34 cellular contexts compared by ENCODE assay signal in the genomic region with DNA sequence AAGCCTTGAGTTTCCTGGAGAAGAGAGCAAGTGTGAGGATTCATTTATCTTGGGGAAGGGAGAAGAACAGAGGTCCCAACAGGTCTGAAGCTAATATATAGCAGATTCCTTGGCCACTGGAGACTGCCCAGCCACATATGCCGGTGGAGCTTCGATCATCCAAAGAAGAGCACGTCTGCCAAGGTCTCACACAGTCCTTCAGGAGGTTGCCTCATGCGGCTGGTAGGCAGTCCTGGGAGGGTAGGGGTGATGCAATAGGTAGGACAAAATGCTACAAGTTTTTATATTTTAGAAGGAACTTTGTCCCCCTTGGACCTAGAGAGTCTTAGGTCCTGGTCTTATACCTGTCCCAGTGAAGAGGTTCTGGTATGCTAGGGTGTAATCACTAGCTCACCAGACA.
"Had no signal": no experiment of that assay in that cellular context is flagged by ENCODE, and none has a peak within 500 bp of the region (broad histone marks: within the 10 kb centered on the region; RNA-seq: fewer than 3 reads in every experiment).

No MANE protein-coding gene starts in this region.

- H3K36me3 Mint-ChIP-seq: activated CD8-positive, alpha-beta memory T cell treated with anti-CD3 and anti-CD28 coated beads, Interleukin-2, amount 10 ng/mL, durations not matched to agents 7 days and 5 days had no signal

- H3K4me3 Mint-ChIP-seq: activated CD4-positive, alpha-beta memory T cell treated with anti-CD3 and anti-CD28 coated beads for 36 hours; activated CD4-positive, alpha-beta T cell treated with anti-CD3 and anti-CD28 coated beads for 36 hours; activated CD4-positive, alpha-beta T cell treated with anti-CD3 and anti-CD28 coated beads, Interleukin-2, amount 10 ng/mL, durations not matched to agents 24 days and 14 days; activated CD8-positive, alpha-beta memory T cell treated with anti-CD3 and anti-CD28 coated beads, Interleukin-2, amount 10 ng/mL, durations not matched to agents 7 days and 5 days; activated CD8-positive, alpha-beta T cell treated with anti-CD3 and anti-CD28 coated beads, Interleukin-2, amount 10 ng/mL, durations not matched to agents 7 days and 5 days; activated naive CD4-positive, alpha-beta T cell treated with anti-CD3 and anti-CD28 coated beads for 36 hours; activated naive CD4-positive, alpha-beta T cell treated with anti-CD3 and anti-CD28 coated beads, Interleukin-2, amount 50 U/mL, for 24 hours; activated naive CD8-positive, alpha-beta T cell treated with anti-CD3 and anti-CD28 coated beads for 36 hours; activated naive CD8-positive, alpha-beta T cell treated with anti-CD3 and anti-CD28 coated beads, Interleukin-2, amount 50 U/mL, for 24 hours; activated T-helper 1 cell treated with anti-CD3 and anti-CD28 coated beads, Interleukin-12 subunit alpha, Interleukin-12 subunit beta, Interleukin-2, Interleukin-4 antibody, amounts not matched to agents 30 ng/mL and 10 ng/mL and 1 ng/mL, durations not matched to agents 14 hours and 24 hours and 36 hours; effector memory CD8-positive, alpha-beta T cell; T-helper 17 cell; T-helper 2 cell treated with Interferon-gamma antibody and Interleukin-4, amounts not matched to agents 5 μg/mL and 100 μg/mL, for 36 hours had no signal

- H3K9me3 Mint-ChIP-seq: activated CD4-positive, alpha-beta memory T cell treated with anti-CD3 and anti-CD28 coated beads for 36 hours; activated CD4-positive, alpha-beta T cell treated with anti-CD3 and anti-CD28 coated beads, Interleukin-2, amount 10 ng/mL, durations not matched to agents 24 days and 14 days; activated naive CD4-positive, alpha-beta T cell treated with anti-CD3 and anti-CD28 coated beads for 36 hours; activated naive CD4-positive, alpha-beta T cell treated with anti-CD3 and anti-CD28 coated beads, Interleukin-2, amount 50 U/mL, for 24 hours; activated naive CD8-positive, alpha-beta T cell treated with anti-CD3 and anti-CD28 coated beads for 36 hours; activated naive CD8-positive, alpha-beta T cell treated with anti-CD3 and anti-CD28 coated beads, Interleukin-2, amount 50 U/mL, for 24 hours; activated T-helper 1 cell treated with anti-CD3 and anti-CD28 coated beads, Interleukin-12 subunit alpha, Interleukin-12 subunit beta, Interleukin-2, Interleukin-4 antibody, amounts not matched to agents 30 ng/mL and 10 ng/mL and 1 ng/mL, durations not matched to agents 14 hours and 24 hours and 36 hours; activated T-helper 2 cell treated with anti-CD3 and anti-CD28 coated beads, Interferon-gamma antibody, Interleukin-2, Interleukin-4, amounts not matched to agents 10 μg/mL and 5 μg/mL and 100 μg/mL, durations not matched to agents 14 hours and 24 hours and 36 hours; effector memory CD8-positive, alpha-beta T cell; T-helper 2 cell treated with Interferon-gamma antibody and Interleukin-4, amounts not matched to agents 5 μg/mL and 100 μg/mL, for 36 hours had no signal

- H3K9me3 ChIP-seq: adrenal gland, body of pancreas, esophagus muscularis mucosa, gastrocnemius medialis had no signal

- DNase-seq: activated CD4-positive, alpha-beta memory T cell treated with anti-CD3 and anti-CD28 coated beads for 36 hours; activated CD4-positive, alpha-beta T cell treated with anti-CD3 and anti-CD28 coated beads for 36 hours; activated CD4-positive, alpha-beta T cell treated with anti-CD3 and anti-CD28 coated beads, Interleukin-2, amount 10 ng/mL, durations not matched to agents 24 days and 14 days; activated CD4-positive, CD25-positive, alpha-beta regulatory T cell; activated CD4-positive, CD25-positive, alpha-beta regulatory T cell treated with anti-CD3 and anti-CD28 coated beads, Interleukin-2, amount 50 U/mL, for 72 hours; activated CD8-positive, alpha-beta memory T cell treated with anti-CD3 and anti-CD28 coated beads, Interleukin-2, amount 10 ng/mL, durations not matched to agents 7 days and 5 days; activated CD8-positive, alpha-beta memory T cell treated with anti-CD3 and anti-CD28 coated beads, Interleukin-2, amount 50 U/mL, for 4 hours; activated CD8-positive, alpha-beta T cell treated with anti-CD3 and anti-CD28 coated beads, Interleukin-2, amount 10 ng/mL, durations not matched to agents 7 days and 5 days; activated effector memory CD4-positive, alpha-beta T cell treated with anti-CD3 and anti-CD28 coated beads, Interleukin-2, amount 50 U/mL, for 16 hours; activated naive CD4-positive, alpha-beta T cell treated with anti-CD3 and anti-CD28 coated beads for 36 hours; activated naive CD8-positive, alpha-beta T cell treated with anti-CD3 and anti-CD28 coated beads for 36 hours; activated naive CD8-positive, alpha-beta T cell treated with anti-CD3 and anti-CD28 coated beads, Interleukin-2, amount 50 U/mL, for 24 hours; activated T-cell treated with anti-CD3 and anti-CD28 coated beads, Interleukin-2, amount 50 U/mL, for 1 hour; activated T-cell treated with anti-CD3 and anti-CD28 coated beads, Interleukin-2, amount 50 U/mL, for 48 hours; adrenal gland; amygdala; aorta; body of pancreas; caudate nucleus; cortex of kidney; dermis blood vessel endothelial cell; effector CD4-positive, alpha-beta T cell; effector memory CD8-positive, alpha-beta T cell; erythroblast; foreskin keratinocyte; gastrocnemius medialis; glutamatergic neuron; T-helper 1 cell; T-helper 17 cell had no signal

- H3K27me3 Mint-ChIP-seq: activated CD4-positive, alpha-beta memory T cell treated with anti-CD3 and anti-CD28 coated beads for 36 hours; activated CD4-positive, alpha-beta T cell treated with anti-CD3 and anti-CD28 coated beads for 36 hours; activated CD4-positive, alpha-beta T cell treated with anti-CD3 and anti-CD28 coated beads, Interleukin-2, amount 10 ng/mL, durations not matched to agents 24 days and 14 days; activated CD8-positive, alpha-beta memory T cell treated with anti-CD3 and anti-CD28 coated beads, Interleukin-2, amount 10 ng/mL, durations not matched to agents 7 days and 5 days; activated naive CD4-positive, alpha-beta T cell treated with anti-CD3 and anti-CD28 coated beads, Interleukin-2, amount 50 U/mL, for 24 hours; activated naive CD8-positive, alpha-beta T cell treated with anti-CD3 and anti-CD28 coated beads for 36 hours; activated naive CD8-positive, alpha-beta T cell treated with anti-CD3 and anti-CD28 coated beads, Interleukin-2, amount 50 U/mL, for 24 hours; effector memory CD8-positive, alpha-beta T cell; T-helper 17 cell had no signal

- H3K4me3 ChIP-seq: adrenal gland, body of pancreas, esophagus muscularis mucosa, gastrocnemius medialis had no signal

- H3K36me3 ChIP-seq: adrenal gland, esophagus muscularis mucosa, gastrocnemius medialis had no signal

- H3K27ac ChIP-seq: adrenal gland, body of pancreas, esophagus muscularis mucosa, foreskin keratinocyte, gastrocnemius medialis had no signal

- H3K27ac Mint-ChIP-seq: activated CD4-positive, alpha-beta memory T cell treated with anti-CD3 and anti-CD28 coated beads for 36 hours; activated CD4-positive, alpha-beta T cell treated with anti-CD3 and anti-CD28 coated beads for 36 hours; activated CD4-positive, alpha-beta T cell treated with anti-CD3 and anti-CD28 coated beads, Interleukin-2, amount 10 ng/mL, durations not matched to agents 24 days and 14 days; activated CD8-positive, alpha-beta memory T cell treated with anti-CD3 and anti-CD28 coated beads, Interleukin-2, amount 10 ng/mL, durations not matched to agents 7 days and 5 days; activated CD8-positive, alpha-beta T cell treated with anti-CD3 and anti-CD28 coated beads, Interleukin-2, amount 10 ng/mL, durations not matched to agents 7 days and 5 days; activated naive CD4-positive, alpha-beta T cell treated with anti-CD3 and anti-CD28 coated beads for 36 hours; activated naive CD4-positive, alpha-beta T cell treated with anti-CD3 and anti-CD28 coated beads, Interleukin-2, amount 50 U/mL, for 24 hours; activated naive CD8-positive, alpha-beta T cell treated with anti-CD3 and anti-CD28 coated beads for 36 hours; activated naive CD8-positive, alpha-beta T cell treated with anti-CD3 and anti-CD28 coated beads, Interleukin-2, amount 50 U/mL, for 24 hours; activated T-helper 1 cell treated with anti-CD3 and anti-CD28 coated beads, Interleukin-12 subunit alpha, Interleukin-12 subunit beta, Interleukin-2, Interleukin-4 antibody, amounts not matched to agents 30 ng/mL and 10 ng/mL and 1 ng/mL, durations not matched to agents 14 hours and 24 hours and 36 hours; activated T-helper 2 cell treated with anti-CD3 and anti-CD28 coated beads, Interferon-gamma antibody, Interleukin-2, Interleukin-4, amounts not matched to agents 10 μg/mL and 5 μg/mL and 100 μg/mL, durations not matched to agents 14 hours and 24 hours and 36 hours; effector memory CD8-positive, alpha-beta T cell; T-helper 17 cell; T-helper 2 cell treated with Interferon-gamma antibody and Interleukin-4, amounts not matched to agents 5 μg/mL and 100 μg/mL, for 36 hours had no signal

- H3K4me1 ChIP-seq: adrenal gland, body of pancreas, esophagus muscularis mucosa, gastrocnemius medialis had no signal

- ATAC-seq: activated CD4-positive, alpha-beta T cell treated with anti-CD3 and anti-CD28 coated beads for 36 hours; activated CD8-positive, alpha-beta memory T cell treated with anti-CD3 and anti-CD28 coated beads, Interleukin-2, amount 10 ng/mL, durations not matched to agents 7 days and 5 days; activated CD8-positive, alpha-beta T cell treated with anti-CD3 and anti-CD28 coated beads, Interleukin-2, amount 10 ng/mL, durations not matched to agents 7 days and 5 days; activated naive CD8-positive, alpha-beta T cell treated with anti-CD3 and anti-CD28 coated beads, Interleukin-2, amount 50 U/mL, for 24 hours; body of pancreas; effector memory CD8-positive, alpha-beta T cell; foreskin keratinocyte; gastrocnemius medialis; T-helper 17 cell had no signal

- H3K27me3 ChIP-seq: adrenal gland, body of pancreas, esophagus muscularis mucosa, foreskin keratinocyte, gastrocnemius medialis had no signal

- H3K4me1 Mint-ChIP-seq: activated CD4-positive, alpha-beta T cell treated with anti-CD3 and anti-CD28 coated beads for 36 hours; activated CD4-positive, alpha-beta T cell treated with anti-CD3 and anti-CD28 coated beads, Interleukin-2, amount 10 ng/mL, durations not matched to agents 24 days and 14 days; activated CD8-positive, alpha-beta memory T cell treated with anti-CD3 and anti-CD28 coated beads, Interleukin-2, amount 10 ng/mL, durations not matched to agents 7 days and 5 days; activated naive CD4-positive, alpha-beta T cell treated with anti-CD3 and anti-CD28 coated beads, Interleukin-2, amount 50 U/mL, for 24 hours; activated naive CD8-positive, alpha-beta T cell treated with anti-CD3 and anti-CD28 coated beads for 36 hours; activated naive CD8-positive, alpha-beta T cell treated with anti-CD3 and anti-CD28 coated beads, Interleukin-2, amount 50 U/mL, for 24 hours had no signal
